21 cellular contexts compared by ENCODE assay signal in genomic region chr2:48545244-48545643, GRCh38. TPM values are rescaled to one million over a fixed set of nuclear protein-coding genes. Genes with fewer than 3 reads are reported as not detected.
DNase-seq lines count a peak whose midpoint lies in the region; FAIRE-seq and TF ChIP-seq lines count a peak whose summit lies in the region.
"Had no signal": no experiment of that assay in that cellular context is flagged by ENCODE, and none has a peak within 500 bp of the region (broad histone marks: within the 10 kb centered on the region; RNA-seq: fewer than 3 reads in every experiment).

No MANE protein-coding gene starts in this region.

- no peak overlapping the region for H2BK5ac ChIP-seq in H1 (ENCODE audit: low read depth, low read length)

- H3K27ac ChIP-seq in H1 (ENCODE audit: low read depth, low read length) (no peak overlapping the region), muscle layer of duodenum (ENCODE audit: low read length) (peak overlapping the region; percentile 64)
- H3K27ac ChIP-seq: BLaER1 treated with 17β-estradiol and CSF1 and Interleukin-3, amounts not matched to agents 10 nM and 100 nM; HL-60; psoas muscle; thoracic aorta had no signal

- H2BK12ac ChIP-seq in H1 (ENCODE audit: low read depth, low read length): no peak overlapping the region

- POLR2A ChIA-PET in H1 (lab: Charles Lee; ENCODE audit: partially characterized antibody): no interaction called here

- no peaks in the 10 kb centered on the region for H3K79me2 ChIP-seq in H1 (ENCODE audit: control insufficient read depth in 1 of 2, insufficient read depth in 2 of 2, low read length in 2 of 2)

- H2BK15ac ChIP-seq in H1 (ENCODE audit: low read length): no peak overlapping the region

- no peak overlapping the region for H3K18ac ChIP-seq in H1 (ENCODE audit: extremely low read depth, low read length)

- no peak overlapping the region for H3K4me3 Mint-ChIP-seq in activated T-helper 2 cell treated with anti-CD3 and anti-CD28 coated beads, Interferon-gamma antibody, Interleukin-2, Interleukin-4, amounts not matched to agents 10 μg/mL and 5 μg/mL and 100 μg/mL, durations not matched to agents 14 hours and 24 hours and 36 hours (ENCODE audit: low read depth)
- H3K4me3 Mint-ChIP-seq: activated T-helper 17 cell treated with anti-CD3 and anti-CD28 coated beads, Interleukin-2, amount 50 U/mL, for 72 hours; mesothelial cell of epicardium; nephron progenitor cell had no signal

- no peaks in the 10 kb centered on the region for H3K9me3 Mint-ChIP-seq in activated T-helper 2 cell treated with anti-CD3 and anti-CD28 coated beads, Interferon-gamma antibody, Interleukin-2, Interleukin-4, amounts not matched to agents 10 μg/mL and 5 μg/mL and 100 μg/mL, durations not matched to agents 14 hours and 24 hours and 36 hours
- H3K9me3 Mint-ChIP-seq: activated T-helper 17 cell treated with anti-CD3 and anti-CD28 coated beads, Interleukin-2, amount 50 U/mL, for 72 hours; mesothelial cell of epicardium; nephron progenitor cell had no signal

- no peaks in the 10 kb centered on the region for H4K20me1 ChIP-seq in H1 (replicated peaks in 1 of 2; ENCODE audit: control insufficient read depth in 1 of 2, insufficient read depth in 2 of 2, low read length in 2 of 2)
- H4K20me1 ChIP-seq: BLaER1 treated with 17β-estradiol and CSF1 and Interleukin-3, amounts not matched to agents 10 nM and 100 nM had no signal

- H3K79me1 ChIP-seq in H1 (ENCODE audit: low read depth, low read length): no peaks in the 10 kb centered on the region

- no peak overlapping the region for H2AK5ac ChIP-seq in H1 (ENCODE audit: low read depth, low read length)

- H3K36me3 ChIP-seq in H1 (ENCODE audit: control insufficient read depth in 2 of 4, insufficient read depth in 4 of 4, low read length in 3 of 4) (no peaks in the 10 kb centered on the region), muscle layer of duodenum (ENCODE audit: control insufficient read depth in 1 of 2, insufficient read depth in 2 of 2, low read length in 2 of 2) (no peaks in the 10 kb centered on the region)
- H3K36me3 ChIP-seq: thoracic aorta had no signal

- H3K56ac ChIP-seq in H1 (replicated peaks; ENCODE audit: insufficient read length, low read depth, low read length): no peak overlapping the region

- no peak overlapping the region for H3K9ac ChIP-seq in H1 (replicated peaks in 1 of 4; ENCODE audit: extremely low read depth in 1 of 4, low read depth in 3 of 4, low read length in 3 of 4)
- H3K9ac ChIP-seq: BLaER1 treated with 17β-estradiol and CSF1 and Interleukin-3, amounts not matched to agents 10 nM and 100 nM had no signal

- no peak for DNase-seq in GM12864 (ENCODE audit: low read depth)
- DNase-seq in Jurkat, Clone E6-1 (ENCODE audit: low read depth, low spot score): peak; percentile 3
- no peak for DNase-seq in H1 (ENCODE audit: low read depth in 1 of 2, low spot score in 2 of 2)
- no peak for DNase-seq in UCSD-AML1 (lab: John Stamatoyannopoulos, UW; ENCODE audit: unreplicated experiment)
- no peak for DNase-seq in DMS153 (lab: John Stamatoyannopoulos, UW)
- no peak for DNase-seq in activated T-helper 2 cell treated with anti-CD3 and anti-CD28 coated beads, Interferon-gamma antibody, Interleukin-2, Interleukin-4, amounts not matched to agents 10 μg/mL and 5 μg/mL and 100 μg/mL, durations not matched to agents 14 hours and 24 hours and 36 hours (ENCODE audit: low spot score)
- DNase-seq: caudate nucleus; effector CD8-positive, alpha-beta T cell; foreskin melanocyte; KG1; NCI-H2081 treated with DMSO at 0.1 percent for 48 hours; NCI-H510A; nephron progenitor cell; psoas muscle; T1000 had no signal

- H3K4ac ChIP-seq in H1 (replicated peaks; ENCODE audit: insufficient read length, low read depth, low read length): no peak overlapping the region

- H3K36me3 Mint-ChIP-seq in activated T-helper 2 cell treated with anti-CD3 and anti-CD28 coated beads, Interferon-gamma antibody, Interleukin-2, Interleukin-4, amounts not matched to agents 10 μg/mL and 5 μg/mL and 100 μg/mL, durations not matched to agents 14 hours and 24 hours and 36 hours (ENCODE audit: low read depth): no peaks in the 10 kb centered on the region

- no peak overlapping the region for H3K27ac Mint-ChIP-seq in activated T-helper 2 cell treated with anti-CD3 and anti-CD28 coated beads, Interferon-gamma antibody, Interleukin-2, Interleukin-4, amounts not matched to agents 10 μg/mL and 5 μg/mL and 100 μg/mL, durations not matched to agents 14 hours and 24 hours and 36 hours
- H3K27ac Mint-ChIP-seq: mesothelial cell of epicardium, nephron progenitor cell had no signal

- no peaks in the 10 kb centered on the region for H3K23me2 ChIP-seq in H1 (ENCODE audit: low read depth, low read length)

- H3K27me3 ChIP-seq in H1 (replicated peaks in 1 of 4; ENCODE audit: control insufficient read depth in 3 of 4, extremely low read depth in 1 of 4, insufficient read depth in 3 of 4, low read length in 3 of 4) (no peaks in the 10 kb centered on the region; a peak in 1 of 7 replicates), muscle layer of duodenum (ENCODE audit: low read depth, low read length) (no peaks in the 10 kb centered on the region)
- H3K27me3 ChIP-seq: BLaER1 treated with 17β-estradiol and CSF1 and Interleukin-3, amounts not matched to agents 10 nM and 100 nM had no signal

- no peak for TF ChIP-seq POLR2A in H1 (IDR thresholded peaks at IDR 0.05; ENCODE audit: control extremely low read depth in 1 of 2, low read depth in 2 of 2, low read length in 2 of 2)

- H3K9me3 ChIP-seq in H1 (ENCODE audit: insufficient read depth in 2 of 2, low read depth in 1 of 2, low read length in 1 of 2) (no peaks in the 10 kb centered on the region), muscle layer of duodenum (ENCODE audit: control insufficient read depth in 1 of 2, low read length in 2 of 2) (no peaks in the 10 kb centered on the region)
- H3K9me3 ChIP-seq: BLaER1 treated with 17β-estradiol and CSF1 and Interleukin-3, amounts not matched to agents 10 nM and 100 nM; psoas muscle; thoracic aorta had no signal

- H4K8ac ChIP-seq in H1 (ENCODE audit: extremely low read depth, insufficient read depth, low read length): no peak overlapping the region

- H3K4me3 ChIP-seq in GM12864 (ENCODE audit: low read depth, low read length) (no peak overlapping the region), H1 (ENCODE audit: extremely low read depth in 1 of 4, insufficient read depth in 2 of 4, low read depth in 3 of 4, low read length in 4 of 4) (no peak overlapping the region), muscle layer of duodenum (ENCODE audit: low read depth in 1 of 2, low read length in 2 of 2) (no peak overlapping the region)
- H3K4me3 ChIP-seq in Jurkat, Clone E6-1 (ENCODE audit: low read length): no peak overlapping the region
- H3K4me3 ChIP-seq: BLaER1 treated with 17β-estradiol and CSF1 and Interleukin-3, amounts not matched to agents 10 nM and 100 nM; psoas muscle; thoracic aorta had no signal

- no peak overlapping the region for H4K91ac ChIP-seq in H1 (replicated peaks; ENCODE audit: insufficient read length, low read length)

- TF ChIP-seq CTCF in GM12864 (IDR thresholded peaks at IDR 0.05; ENCODE audit: low read depth, low read length, missing control alignments): peak; percentile 16
- peak; percentile 32 to 62 (median 39) for TF ChIP-seq CTCF in H1 (IDR thresholded peaks at IDR 0.05; ENCODE audit: control extremely low read depth in 1 of 3, insufficient read depth in 1 of 3, low read depth in 1 of 3, low read length in 3 of 3)

- no peak overlapping the region for H3K23ac ChIP-seq in H1 (ENCODE audit: insufficient read length)

- peak; percentile 4 to 28; a peak in 2 of 4 replicates for TF ChIP-seq RAD21 in H1 (IDR thresholded peaks at IDR 0.05 in 1 of 2, conservative IDR thresholded peaks at IDR 0.05 in 1 of 2; ENCODE audit: low read depth in 2 of 2, low read length in 2 of 2)

- no peak overlapping the region for H2AFZ ChIP-seq in H1 (ENCODE audit: low read length)

- H3K4me1 Mint-ChIP-seq in activated T-helper 2 cell treated with anti-CD3 and anti-CD28 coated beads, Interferon-gamma antibody, Interleukin-2, Interleukin-4, amounts not matched to agents 10 μg/mL and 5 μg/mL and 100 μg/mL, durations not matched to agents 14 hours and 24 hours and 36 hours (ENCODE audit: low read depth): no peaks in the 10 kb centered on the region
- H3K4me1 Mint-ChIP-seq: activated T-helper 17 cell treated with anti-CD3 and anti-CD28 coated beads, Interleukin-2, amount 50 U/mL, for 72 hours had no signal

- FAIRE-seq in H1 (lab: Jason Lieb, UNC): no peak

- 80% methylated on average over 10 of the region's 10 CpGs; no CpG with 5 or more reads in 1 of the 2 experiments for WGBS in H1 (ENCODE audit: extremely low coverage in 1 of 2, insufficient coverage in 1 of 2, insufficient read length in 1 of 2, insufficient replicate concordance in 2 of 2, low coverage in 1 of 2, low lambda C conversion rate in 2 of 2, missing lambda C conversion rate in 1 of 2), 2 experiments

- TF ChIP-seq EP300 in H1 (IDR thresholded peaks at IDR 0.05; ENCODE audit: borderline replicate concordance in 1 of 2, low read depth in 2 of 2, low read length in 2 of 2): no peak

- H3K4me2 ChIP-seq in H1 (ENCODE audit: insufficient read depth in 1 of 2, low read depth in 2 of 2, low read length in 2 of 2): no peak overlapping the region
- H3K4me2 ChIP-seq: BLaER1 treated with 17β-estradiol and CSF1 and Interleukin-3, amounts not matched to agents 10 nM and 100 nM had no signal

- no peak overlapping the region for H2BK120ac ChIP-seq in H1 (replicated peaks; ENCODE audit: low read depth, low read length)

- H3K14ac ChIP-seq in H1 (ENCODE audit: insufficient read length): no peak overlapping the region

- H4K5ac ChIP-seq in H1 (ENCODE audit: insufficient read length, low read depth, low read length): no peak overlapping the region

- no peak overlapping the region for H2BK20ac ChIP-seq in H1 (ENCODE audit: low read length)

- CTCF ChIA-PET in H1 (lab: Charles Lee; ENCODE audit: partially characterized antibody): interaction anchor here (0.9 to 1.9 kb wide), 5 partner anchors 10 to 75 kb away, joined by 3 to 8 read pairs (median 4); no protein-coding TSS in a partner anchor

- no peaks in the 10 kb centered on the region for H3K27me3 Mint-ChIP-seq in activated T-helper 2 cell treated with anti-CD3 and anti-CD28 coated beads, Interferon-gamma antibody, Interleukin-2, Interleukin-4, amounts not matched to agents 10 μg/mL and 5 μg/mL and 100 μg/mL, durations not matched to agents 14 hours and 24 hours and 36 hours (ENCODE audit: low read depth)
- H3K27me3 Mint-ChIP-seq: activated T-helper 17 cell treated with anti-CD3 and anti-CD28 coated beads, Interleukin-2, amount 50 U/mL, for 72 hours had no signal

- intact Hi-C loops in activated T-helper 2 cell treated with anti-CD3 and anti-CD28 coated beads, Interferon-gamma antibody, Interleukin-2, Interleukin-4, amounts not matched to agents 10 μg/mL and 5 μg/mL and 100 μg/mL, durations not matched to agents 14 hours and 24 hours and 36 hours (cut with micrococcal nuclease): no loop called here

- H3K4me1 ChIP-seq in H1 (replicated peaks in 1 of 4; ENCODE audit: control insufficient read depth in 3 of 4, insufficient read depth in 4 of 4, low read length in 3 of 4) (peaks cover 0 to under 1% (median 0%) of the 10 kb centered on the region in 4 experiments; a peak in 2 of 7 replicates), muscle layer of duodenum (ENCODE audit: control insufficient read depth in 1 of 2, insufficient read depth in 2 of 2, low read length in 2 of 2) (peaks cover 0 to 35% of the 10 kb centered on the region in 2 donors)
- H3K4me1 ChIP-seq: BLaER1 treated with 17β-estradiol and CSF1 and Interleukin-3, amounts not matched to agents 10 nM and 100 nM; psoas muscle had no signal

RNA-seq across cellular contexts. Expression of gene STON1, which starts 15.3 kb away (rescaled TPM):
- 0.84 TPM for polyA plus RNA-seq in Jurkat, Clone E6-1 (2012; ENCODE audit: insufficient read depth, insufficient read length)
- total RNA-seq in H1 (2021; fragmentation: NEBNext Ultra II Directional; extraction: Animal tissue kit (Norgen Biotek cat#: 25700)): 10.1 and 10.4 TPM in 2 replicates
- 4.5 and 5.0 TPM in 2 replicates for polyA plus RNA-seq in H1 (2011; rRNA removed)
- 7.9 TPM for polyA plus RNA-seq in H1 (2011; cell fraction: cytosol; rRNA removed)
- 6.0 TPM for polyA plus RNA-seq in H1 (2011; cell fraction: nucleus; rRNA removed)
- polyA plus RNA-seq in H1 (2012, experiment 1 of 2): 4.8 to 8.7 TPM (median 6.7 TPM) in 4 replicates
- polyA plus RNA-seq in H1 (2012, experiment 2 of 2): 0.45 TPM
- polyA plus RNA-seq in H1 (2013, experiment 1 of 2): 5.0 TPM
- polyA plus RNA-seq in H1 (2013, experiment 2 of 2): 5.1 TPM
- 11.7 and 14.5 TPM in 2 replicates for polyA minus RNA-seq in H1 (2011; rRNA and poly(A)+ RNA removed)
- polyA minus RNA-seq in H1 (2011; cell fraction: cytosol; rRNA and poly(A)+ RNA removed): 9.0 TPM
- polyA minus RNA-seq in H1 (2011; cell fraction: nucleus; rRNA and poly(A)+ RNA removed): 12.9 TPM
- 1.9 and 2.1 TPM in 2 replicates for total RNA-seq in activated T-helper 2 cell treated with anti-CD3 and anti-CD28 coated beads, Interferon-gamma antibody, Interleukin-2, Interleukin-4, amounts not matched to agents 10 μg/mL and 5 μg/mL and 100 μg/mL, durations not matched to agents 14 hours and 24 hours and 36 hours
